Comparison of ENCODE assay signal across 8 cellular contexts in the genomic region with DNA sequence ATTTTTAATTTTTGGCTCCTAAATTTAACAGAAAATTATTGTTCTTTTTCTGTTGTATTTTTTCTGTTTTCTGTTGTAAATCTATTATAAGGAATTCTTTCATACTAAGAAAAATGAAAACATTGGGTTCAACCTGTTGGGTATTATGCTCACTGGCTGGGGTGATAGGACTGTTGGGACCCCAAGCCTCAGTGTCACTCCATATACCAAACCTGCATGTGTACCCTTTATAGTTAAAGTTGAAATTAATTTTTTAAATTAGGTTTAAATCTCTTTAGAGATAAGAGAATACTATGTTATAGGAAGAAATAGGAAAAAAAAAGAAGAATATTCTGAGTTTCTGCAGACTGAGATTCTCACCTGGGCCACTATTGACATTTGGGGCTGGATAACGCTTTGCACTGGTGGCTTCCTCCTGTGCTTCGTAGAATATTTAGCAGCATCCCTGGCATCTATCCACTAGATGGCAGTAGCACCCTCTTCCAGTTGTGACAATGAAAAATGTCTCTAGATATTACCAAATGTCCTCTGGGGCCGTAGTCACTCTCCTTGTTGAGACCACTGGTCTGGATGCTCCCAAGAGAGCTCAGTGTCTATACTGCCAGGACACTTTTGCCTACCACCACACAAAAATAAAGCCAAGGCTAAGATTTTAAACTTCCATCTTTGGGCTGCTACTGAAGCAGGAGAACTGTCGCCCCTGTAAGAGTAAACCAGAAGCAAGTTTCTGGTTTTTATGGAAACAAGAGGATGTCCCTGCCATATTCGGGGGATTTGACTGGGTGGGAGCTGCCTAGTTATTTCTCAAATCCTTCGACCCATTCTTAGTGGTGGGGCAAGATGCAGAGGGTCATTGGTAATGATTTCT. TPM values are rescaled to one million over a fixed set of nuclear protein-coding genes. Genes with fewer than 3 reads are reported as not detected.
DNase-seq lines count a peak whose midpoint lies in the region; TF ChIP-seq lines count a peak whose summit lies in the region.

No MANE protein-coding gene starts in this region.

- peak; percentile 83 for TF ChIP-seq CTCF in hepatocyte (IDR thresholded peaks at IDR 0.05; ENCODE audit: poor library complexity)

- DNase-seq in GDM1 (lab: John Stamatoyannopoulos, UW) (peak; percentile 29), H7 (peak; percentile 60), MV-4-11 (lab: John Stamatoyannopoulos, UW) (peak; percentile 64), anterior cingulate cortex (lab: John Stamatoyannopoulos, UW) (peak in 33 of 58 donors; percentile 0 to 56 (median 12)), hepatocyte (ENCODE audit: low spot score) (peak; percentile 84), 8988T (no peak)
- DNase-seq in T-helper 2 cell treated with Interferon-gamma antibody and Interleukin-4, amounts not matched to agents 5 μg/mL and 100 μg/mL, for 36 hours (ENCODE audit: low spot score): peak; percentile 19
- DNase-seq in stimulated activated CD4-positive, alpha-beta T cell treated with anti-CD3 and anti-CD28 coated beads, Interleukin-12 subunit alpha, Interleukin-12 subunit beta, amount 100 ng/mL, for 24 hours (ENCODE audit: low read depth in 2 of 2): peak; percentile 17

- no peaks in the 10 kb centered on the region for H3K9me3 Mint-ChIP-seq in T-helper 2 cell treated with Interferon-gamma antibody and Interleukin-4, amounts not matched to agents 5 μg/mL and 100 μg/mL, for 36 hours

- H3K4me2 ChIP-seq in hepatocyte: no peak overlapping the region

- H3K27me3 Mint-ChIP-seq in T-helper 2 cell treated with Interferon-gamma antibody and Interleukin-4, amounts not matched to agents 5 μg/mL and 100 μg/mL, for 36 hours (ENCODE audit: low read depth): no peaks in the 10 kb centered on the region

- H3K79me2 ChIP-seq in hepatocyte: peaks cover 6% of the 10 kb centered on the region

- H3K4me3 ChIP-seq in H7 (ENCODE audit: insufficient read depth, low read depth, low read length) (no peak overlapping the region), hepatocyte (no peak overlapping the region)

- H2AFZ ChIP-seq in hepatocyte: no peak overlapping the region

- no peaks in the 10 kb centered on the region for H3K9me2 ChIP-seq in hepatocyte (replicated peaks; ENCODE audit: insufficient read depth)

- peaks cover 11% of the 10 kb centered on the region for H3K4me1 Mint-ChIP-seq in T-helper 2 cell treated with Interferon-gamma antibody and Interleukin-4, amounts not matched to agents 5 μg/mL and 100 μg/mL, for 36 hours (ENCODE audit: low read depth)

- no peaks in the 10 kb centered on the region for H4K20me1 ChIP-seq in hepatocyte (ENCODE audit: insufficient read depth, poor library complexity, severe bottlenecking)

- H3K27ac ChIP-seq in hepatocyte: no peak overlapping the region

- no peaks in the 10 kb centered on the region for H3K4me1 ChIP-seq in hepatocyte (ENCODE audit: insufficient read depth)

- H3K9me3 ChIP-seq in hepatocyte (ENCODE audit: low read depth): no peaks in the 10 kb centered on the region

- H3K36me3 ChIP-seq in H7 (replicated peaks; ENCODE audit: control insufficient read depth, insufficient read depth, low read length) (no peaks in the 10 kb centered on the region; the same call in 1 of the 2 replicates), hepatocyte (replicated peaks; ENCODE audit: insufficient read depth, low read depth) (no peaks in the 10 kb centered on the region)

- H3K27ac Mint-ChIP-seq in T-helper 2 cell treated with Interferon-gamma antibody and Interleukin-4, amounts not matched to agents 5 μg/mL and 100 μg/mL, for 36 hours: no peak overlapping the region

- 48% methylated on average over 6 of the region's 6 CpGs for WGBS in hepatocyte (ENCODE audit: low lambda C conversion rate, missing lambda C conversion rate)

- peaks cover 13% of the 10 kb centered on the region for H3K36me3 Mint-ChIP-seq in T-helper 2 cell treated with Interferon-gamma antibody and Interleukin-4, amounts not matched to agents 5 μg/mL and 100 μg/mL, for 36 hours (ENCODE audit: low read depth)

- H3K27me3 ChIP-seq in H7 (ENCODE audit: control insufficient read depth, insufficient read depth, low read length): no peaks in the 10 kb centered on the region
- no peaks in the 10 kb centered on the region for H3K27me3 ChIP-seq in hepatocyte

- H3K4me3 Mint-ChIP-seq in T-helper 2 cell treated with Interferon-gamma antibody and Interleukin-4, amounts not matched to agents 5 μg/mL and 100 μg/mL, for 36 hours: no peak overlapping the region

RNA-seq across cellular contexts. Expression of gene CLTRN, which starts 22.4 kb away (rescaled TPM):
- total RNA-seq in H7 (2014; rRNA removed; shearing (Covaris generic)): 0.73 and 2.7 TPM in 2 replicates
- 30.5 and 37.4 TPM in 2 replicates for total RNA-seq in hepatocyte
- polyA plus RNA-seq in hepatocyte: 22.7 and 32.6 TPM in 2 replicates

RNA-seq across cellular contexts. Expression of gene CA5B, which starts 51.0 kb away (rescaled TPM):
- total RNA-seq in H7 (2014; rRNA removed; shearing (Covaris generic)): 4.9 and 5.4 TPM in 2 replicates
- total RNA-seq in hepatocyte: 10.5 and 11.1 TPM in 2 replicates
- polyA plus RNA-seq in hepatocyte: 6.8 and 7.7 TPM in 2 replicates
